ENCODE assay signal across 11 cellular contexts in genomic region chr6:69816569-69816968, GRCh38. TPM values are rescaled to one million over a fixed set of nuclear protein-coding genes. Genes with fewer than 3 reads are reported as not detected.
DNase-seq lines count a peak whose midpoint lies in the region; ATAC-seq and TF ChIP-seq lines count a peak whose summit lies in the region.
"Had no signal": no experiment of that assay in that cellular context is flagged by ENCODE, and none has a peak within 500 bp of the region (broad histone marks: within the 10 kb centered on the region; RNA-seq: fewer than 3 reads in every experiment).

No MANE protein-coding gene starts in this region.

- peak overlapping the region; percentile 85 for H3K4me3 Mint-ChIP-seq in activated naive CD4-positive, alpha-beta T cell treated with anti-CD3 and anti-CD28 coated beads, Interleukin-2, amount 50 U/mL, for 24 hours
- H3K4me3 Mint-ChIP-seq in activated T-helper 2 cell treated with anti-CD3 and anti-CD28 coated beads, Interferon-gamma antibody, Interleukin-2, Interleukin-4, amounts not matched to agents 10 μg/mL and 5 μg/mL and 100 μg/mL, durations not matched to agents 14 hours and 24 hours and 36 hours (ENCODE audit: low read depth) = peak overlapping the region; percentile 28
- peak overlapping the region; percentile 46 to 70 for H3K4me3 Mint-ChIP-seq in stimulated activated naive B cell treated with anti-CD40 and anti-IgM and Interleukin-4, amounts not matched to agents 10 μg/mL and 1 μg/mL and 100 μg/mL, for 72 hours
- no peak overlapping the region for H3K4me3 Mint-ChIP-seq in mesothelial cell of epicardium

- ATAC-seq in HG03439 (IDR thresholded peaks at IDR 0.05; ENCODE audit: unreplicated experiment) (peak; percentile 47), GM19463 (IDR thresholded peaks at IDR 0.05; ENCODE audit: unreplicated experiment) (no peak)
- peak in 1 of 2 donors; percentile 24 for ATAC-seq in stimulated activated naive B cell treated with anti-CD40 and anti-IgM and Interleukin-4, amounts not matched to agents 10 μg/mL and 1 μg/mL and 100 μg/mL, for 72 hours (replicated peaks)

- no peaks in the 10 kb centered on the region for H3K36me3 Mint-ChIP-seq in activated naive CD4-positive, alpha-beta T cell treated with anti-CD3 and anti-CD28 coated beads, Interleukin-2, amount 50 U/mL, for 24 hours
- no peaks in the 10 kb centered on the region for H3K36me3 Mint-ChIP-seq in activated T-helper 2 cell treated with anti-CD3 and anti-CD28 coated beads, Interferon-gamma antibody, Interleukin-2, Interleukin-4, amounts not matched to agents 10 μg/mL and 5 μg/mL and 100 μg/mL, durations not matched to agents 14 hours and 24 hours and 36 hours (ENCODE audit: low read depth)
- peaks cover 4 to 14% of the 10 kb centered on the region in 2 donors for H3K36me3 Mint-ChIP-seq in stimulated activated naive B cell treated with anti-CD40 and anti-IgM and Interleukin-4, amounts not matched to agents 10 μg/mL and 1 μg/mL and 100 μg/mL, for 72 hours
- no peaks in the 10 kb centered on the region for H3K36me3 Mint-ChIP-seq in mesothelial cell of epicardium

- H3K9me3 Mint-ChIP-seq in activated naive CD4-positive, alpha-beta T cell treated with anti-CD3 and anti-CD28 coated beads, Interleukin-2, amount 50 U/mL, for 24 hours = no peaks in the 10 kb centered on the region
- no peaks in the 10 kb centered on the region for H3K9me3 Mint-ChIP-seq in activated T-helper 2 cell treated with anti-CD3 and anti-CD28 coated beads, Interferon-gamma antibody, Interleukin-2, Interleukin-4, amounts not matched to agents 10 μg/mL and 5 μg/mL and 100 μg/mL, durations not matched to agents 14 hours and 24 hours and 36 hours
- H3K9me3 Mint-ChIP-seq in stimulated activated naive B cell treated with anti-CD40 and anti-IgM and Interleukin-4, amounts not matched to agents 10 μg/mL and 1 μg/mL and 100 μg/mL, for 72 hours = peaks cover 3 to 6% of the 10 kb centered on the region in 2 donors
- H3K9me3 Mint-ChIP-seq in mesothelial cell of epicardium = no peaks in the 10 kb centered on the region

- peak overlapping the region; percentile 94 for H3K27ac Mint-ChIP-seq in activated naive CD4-positive, alpha-beta T cell treated with anti-CD3 and anti-CD28 coated beads, Interleukin-2, amount 50 U/mL, for 24 hours
- H3K27ac Mint-ChIP-seq in activated T-helper 2 cell treated with anti-CD3 and anti-CD28 coated beads, Interferon-gamma antibody, Interleukin-2, Interleukin-4, amounts not matched to agents 10 μg/mL and 5 μg/mL and 100 μg/mL, durations not matched to agents 14 hours and 24 hours and 36 hours = peak overlapping the region; percentile 78
- H3K27ac Mint-ChIP-seq in stimulated activated naive B cell treated with anti-CD40 and anti-IgM and Interleukin-4, amounts not matched to agents 10 μg/mL and 1 μg/mL and 100 μg/mL, for 72 hours = peak overlapping the region; percentile 97
- H3K27ac Mint-ChIP-seq in mesothelial cell of epicardium = no peak overlapping the region

- TF ChIP-seq CTCF in mesothelial cell of epicardium (IDR thresholded peaks at IDR 0.05; ENCODE audit: unreplicated experiment) = no peak

- intact Hi-C loops in activated T-helper 2 cell treated with anti-CD3 and anti-CD28 coated beads, Interferon-gamma antibody, Interleukin-2, Interleukin-4, amounts not matched to agents 10 μg/mL and 5 μg/mL and 100 μg/mL, durations not matched to agents 14 hours and 24 hours and 36 hours (cut with micrococcal nuclease) = loop anchor here (1.0 to 10.0 kb wide), 3 partner anchors 18 to 598 kb away; partner anchors contain the start of genes FAM135A and LMBRD1

- DNase-seq in activated naive CD4-positive, alpha-beta T cell treated with anti-CD3 and anti-CD28 coated beads, Interleukin-2, amount 50 U/mL, for 16 hours = no peak
- no peak for DNase-seq in activated T-helper 2 cell treated with anti-CD3 and anti-CD28 coated beads, Interferon-gamma antibody, Interleukin-2, Interleukin-4, amounts not matched to agents 10 μg/mL and 5 μg/mL and 100 μg/mL, durations not matched to agents 14 hours and 24 hours and 36 hours (ENCODE audit: low spot score)
- DNase-seq in stimulated activated naive B cell treated with anti-CD40 and anti-IgM and Interleukin-4, amounts not matched to agents 10 μg/mL and 1 μg/mL and 100 μg/mL, for 72 hours = no peak
- no peak for DNase-seq in mesothelial cell of epicardium (ENCODE audit: low spot score in 2 of 2, unreplicated experiment in 2 of 2)
- DNase-seq in NCI-H2227 (lab: John Stamatoyannopoulos, UW; ENCODE audit: unreplicated experiment) = no peak
- DNase-seq: NCI-H1930, SIG-M5 had no signal

- H3K27me3 Mint-ChIP-seq in activated naive CD4-positive, alpha-beta T cell treated with anti-CD3 and anti-CD28 coated beads, Interleukin-2, amount 50 U/mL, for 24 hours = no peaks in the 10 kb centered on the region
- H3K27me3 Mint-ChIP-seq in activated T-helper 2 cell treated with anti-CD3 and anti-CD28 coated beads, Interferon-gamma antibody, Interleukin-2, Interleukin-4, amounts not matched to agents 10 μg/mL and 5 μg/mL and 100 μg/mL, durations not matched to agents 14 hours and 24 hours and 36 hours (ENCODE audit: low read depth) = no peaks in the 10 kb centered on the region
- H3K27me3 Mint-ChIP-seq in stimulated activated naive B cell treated with anti-CD40 and anti-IgM and Interleukin-4, amounts not matched to agents 10 μg/mL and 1 μg/mL and 100 μg/mL, for 72 hours = no peaks in the 10 kb centered on the region
- H3K27me3 Mint-ChIP-seq in mesothelial cell of epicardium (ENCODE audit: low read depth) = no peaks in the 10 kb centered on the region

- peaks cover 51% of the 10 kb centered on the region for H3K4me1 Mint-ChIP-seq in activated naive CD4-positive, alpha-beta T cell treated with anti-CD3 and anti-CD28 coated beads, Interleukin-2, amount 50 U/mL, for 24 hours
- H3K4me1 Mint-ChIP-seq in activated T-helper 2 cell treated with anti-CD3 and anti-CD28 coated beads, Interferon-gamma antibody, Interleukin-2, Interleukin-4, amounts not matched to agents 10 μg/mL and 5 μg/mL and 100 μg/mL, durations not matched to agents 14 hours and 24 hours and 36 hours (ENCODE audit: low read depth) = peaks cover 55% of the 10 kb centered on the region
- peaks cover 47 to 49% of the 10 kb centered on the region in 2 donors for H3K4me1 Mint-ChIP-seq in stimulated activated naive B cell treated with anti-CD40 and anti-IgM and Interleukin-4, amounts not matched to agents 10 μg/mL and 1 μg/mL and 100 μg/mL, for 72 hours
- peaks cover 21% of the 10 kb centered on the region for H3K4me1 Mint-ChIP-seq in mesothelial cell of epicardium

RNA-seq across cellular contexts. Expression of gene LMBRD1, which starts 19.8 kb away (rescaled TPM):
- 18.9 and 20.8 TPM in 2 replicates for total RNA-seq in activated T-helper 2 cell treated with anti-CD3 and anti-CD28 coated beads, Interferon-gamma antibody, Interleukin-2, Interleukin-4, amounts not matched to agents 10 μg/mL and 5 μg/mL and 100 μg/mL, durations not matched to agents 14 hours and 24 hours and 36 hours
- total RNA-seq in mesothelial cell of epicardium = 27.3 to 30.2 TPM (median 29.8 TPM) in 3 replicates

RNA-seq across cellular contexts. Expression of gene COL19A1, which starts 49.8 kb away (rescaled TPM):
- total RNA-seq in activated T-helper 2 cell treated with anti-CD3 and anti-CD28 coated beads, Interferon-gamma antibody, Interleukin-2, Interleukin-4, amounts not matched to agents 10 μg/mL and 5 μg/mL and 100 μg/mL, durations not matched to agents 14 hours and 24 hours and 36 hours = 0.14 and 0.16 TPM in 2 replicates
- 0.18 to 0.43 TPM (median 0.25 TPM) in 3 replicates for total RNA-seq in mesothelial cell of epicardium
- total RNA-seq: pulmonary artery endothelial cell had no signal
